ENCODE assay signal across 8 cellular contexts in the genomic region with DNA sequence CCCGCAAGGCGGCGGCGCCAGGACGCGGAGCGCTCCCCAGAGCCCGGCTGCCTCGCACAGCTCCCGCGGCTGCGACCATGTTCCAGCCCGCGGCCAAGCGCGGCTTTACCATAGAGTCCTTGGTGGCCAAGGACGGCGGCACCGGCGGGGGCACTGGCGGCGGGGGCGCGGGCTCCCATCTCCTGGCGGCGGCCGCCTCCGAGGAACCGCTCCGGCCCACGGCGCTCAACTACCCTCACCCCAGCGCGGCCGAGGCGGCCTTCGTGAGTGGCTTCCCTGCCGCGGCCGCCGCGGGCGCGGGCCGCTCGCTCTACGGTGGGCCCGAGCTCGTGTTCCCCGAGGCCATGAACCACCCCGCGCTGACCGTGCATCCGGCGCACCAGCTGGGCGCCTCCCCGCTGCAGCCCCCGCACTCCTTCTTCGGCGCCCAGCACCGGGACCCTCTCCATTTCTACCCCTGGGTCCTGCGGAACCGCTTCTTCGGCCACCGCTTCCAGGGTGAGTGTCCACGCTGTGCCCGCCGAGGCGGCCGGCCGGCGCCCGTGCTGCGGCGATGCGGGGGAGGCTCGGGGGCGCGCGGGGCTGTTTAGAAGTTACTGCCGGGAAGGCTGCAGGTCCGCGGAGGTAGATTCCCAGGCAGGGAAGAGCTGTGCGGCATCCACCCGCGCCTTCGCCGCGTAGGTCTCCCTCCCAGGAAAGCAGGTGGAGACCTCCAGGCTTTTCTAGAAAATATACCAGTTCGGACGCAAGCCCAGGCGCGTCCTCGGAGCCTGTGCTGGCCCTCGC. TPM values are rescaled to one million over a fixed set of nuclear protein-coding genes. Genes with fewer than 3 reads are reported as not detected.
DNase-seq lines count a peak whose midpoint lies in the region; ATAC-seq, FAIRE-seq and TF ChIP-seq lines count a peak whose summit lies in the region.

No MANE protein-coding gene starts in this region.

- peaks cover 5% of the 10 kb centered on the region for H3K4me1 Mint-ChIP-seq in activated T-helper 17 cell treated with anti-CD3 and anti-CD28 coated beads, Interleukin-2, amount 50 U/mL, for 72 hours

- no peak for ATAC-seq in HCT116
- peak; percentile 33 for ATAC-seq in activated T-helper 17 cell treated with anti-CD3 and anti-CD28 coated beads, Interleukin-2, amount 50 U/mL, for 72 hours (replicated peaks)

- no peak for FAIRE-seq in GM19239 (lab: Jason Lieb, UNC)

- H3K36me3 ChIP-seq in DOHH2 (ENCODE audit: control insufficient read depth, low read length) (no peaks in the 10 kb centered on the region), HCT116 (ENCODE audit: control insufficient read depth in 1 of 2, insufficient read depth in 2 of 2, low read length in 2 of 2) (no peaks in the 10 kb centered on the region), mesendoderm (ENCODE audit: control insufficient read depth, insufficient read depth, low read length) (no peaks in the 10 kb centered on the region)

- RAD21 ChIA-PET in HCT116 (lab: Charles Lee; ENCODE audit: low non-redundant PET in 1 of 2, low total read pairs in 2 of 2, uncharacterized antibody in 2 of 2, unreplicated experiment in 2 of 2) = no interaction called here

- CTCF ChIA-PET in HCT116 (lab: Charles Lee) = no interaction called here

- H3K4me3 Mint-ChIP-seq in activated T-helper 17 cell treated with anti-CD3 and anti-CD28 coated beads, Interleukin-2, amount 50 U/mL, for 72 hours = peak overlapping the region; percentile 48

- H3K36me3 Mint-ChIP-seq in activated T-helper 17 cell treated with anti-CD3 and anti-CD28 coated beads, Interleukin-2, amount 50 U/mL, for 72 hours (ENCODE audit: low read depth) = peaks cover 4% of the 10 kb centered on the region

- POLR2A ChIA-PET in HCT116 (lab: Charles Lee) = no interaction called here

- H3K4me3 ChIP-seq in DOHH2 (ENCODE audit: low read length) = no peak overlapping the region
- no peak overlapping the region for H3K4me3 ChIP-seq in HCT116 (replicated peaks in 1 of 2; ENCODE audit: low read depth in 1 of 2, low read length in 2 of 2)
- no peak overlapping the region for H3K4me3 ChIP-seq in mesendoderm (ENCODE audit: low read length)

- no peaks in the 10 kb centered on the region for H3K79me2 ChIP-seq in DOHH2 (ENCODE audit: control insufficient read depth, low read length)
- no peaks in the 10 kb centered on the region for H3K79me2 ChIP-seq in HCT116 (ENCODE audit: insufficient read depth, low read length)
- H3K79me2 ChIP-seq in mesendoderm (ENCODE audit: control insufficient read depth, insufficient read depth, low read length) = no peaks in the 10 kb centered on the region

- no peak overlapping the region for H3K27ac Mint-ChIP-seq in activated T-helper 17 cell treated with anti-CD3 and anti-CD28 coated beads, Interleukin-2, amount 50 U/mL, for 72 hours

- H3K9me3 Mint-ChIP-seq in activated T-helper 17 cell treated with anti-CD3 and anti-CD28 coated beads, Interleukin-2, amount 50 U/mL, for 72 hours = no peaks in the 10 kb centered on the region

- H3K9ac ChIP-seq in HCT116 (ENCODE audit: low read length) = no peak overlapping the region
- peak overlapping the region; percentile 62 for H3K9ac ChIP-seq in mesendoderm (ENCODE audit: low read length)

- H3K9me2 ChIP-seq in DOHH2 (replicated peaks; ENCODE audit: control insufficient read depth, low read length) = no peaks in the 10 kb centered on the region
- H3K9me2 ChIP-seq in HCT116 (ENCODE audit: insufficient read depth) = no peaks in the 10 kb centered on the region

- TF ChIP-seq RAD21 in HCT116 (IDR thresholded peaks at IDR 0.05; ENCODE audit: low read depth) = no peak

- H3K79me1 ChIP-seq in mesendoderm (ENCODE audit: low read length) = no peaks in the 10 kb centered on the region

- no CpG with 5 or more reads among the region's 95 CpGs for WGBS in mesendoderm (ENCODE audit: extremely low coverage, insufficient coverage, low lambda C conversion rate)

- H3K27ac ChIP-seq in DOHH2 (ENCODE audit: low read depth, low read length) = no peak overlapping the region
- no peak overlapping the region for H3K27ac ChIP-seq in HCT116 (ENCODE audit: low read depth, low read length)
- H3K27ac ChIP-seq in mesendoderm (ENCODE audit: low read depth, low read length) = no peak overlapping the region

- no peak overlapping the region for H2BK5ac ChIP-seq in mesendoderm (ENCODE audit: low read length)

- H4K20me1 ChIP-seq in DOHH2 (ENCODE audit: control insufficient read depth, insufficient read depth, low read depth, low read length) (no peaks in the 10 kb centered on the region; the same call in 1 of the 2 replicates), HCT116 (ENCODE audit: insufficient read depth) (no peaks in the 10 kb centered on the region)

- peaks cover 61% of the 10 kb centered on the region for H3K27me3 Mint-ChIP-seq in activated T-helper 17 cell treated with anti-CD3 and anti-CD28 coated beads, Interleukin-2, amount 50 U/mL, for 72 hours

- H2BK120ac ChIP-seq in mesendoderm (ENCODE audit: low read depth, low read length) = no peak overlapping the region

- H2AFZ ChIP-seq in HCT116 (ENCODE audit: low read depth, low read length, poor library complexity, severe bottlenecking) = no peak overlapping the region

- H3K4ac ChIP-seq in mesendoderm (ENCODE audit: low read depth, low read length) = no peak overlapping the region

- H2AK5ac ChIP-seq in mesendoderm (ENCODE audit: low read length) = no peak overlapping the region

- H3K9me3 ChIP-seq in DOHH2 (ENCODE audit: control insufficient read depth, insufficient read depth, low read length) (no peaks in the 10 kb centered on the region), HCT116 (ENCODE audit: control insufficient read depth in 1 of 2, insufficient read depth in 1 of 2, low read depth in 1 of 2, low read length in 2 of 2) (no peaks in the 10 kb centered on the region)

- TF ChIP-seq CTCF in DOHH2 (IDR thresholded peaks at IDR 0.05; ENCODE audit: low read depth, low read length, poor library complexity, severe bottlenecking) (no peak), HCT116 (IDR thresholded peaks at IDR 0.05 in 2 of 3, conservative IDR thresholded peaks at IDR 0.05 in 1 of 3; ENCODE audit: borderline replicate concordance in 1 of 3, insufficient read depth in 1 of 3, low read depth in 2 of 3, low read length in 2 of 3) (no peak)

- H4K5ac ChIP-seq in mesendoderm (ENCODE audit: low read length) = no peak overlapping the region

- no peak overlapping the region for H3K18ac ChIP-seq in mesendoderm (ENCODE audit: low read length)

- H3F3A ChIP-seq in DOHH2 (ENCODE audit: control insufficient read depth, insufficient read depth) = no peaks in the 10 kb centered on the region

- H3K4me1 ChIP-seq in DOHH2 (ENCODE audit: control insufficient read depth, low read length) (peaks cover 16% of the 10 kb centered on the region), HCT116 (ENCODE audit: control insufficient read depth in 1 of 2, insufficient read depth in 2 of 2, low read length in 2 of 2) (peaks cover 12 to 28% of the 10 kb centered on the region in 2 experiments), mesendoderm (ENCODE audit: control insufficient read depth, low read depth, low read length) (peaks cover 12% of the 10 kb centered on the region)

- H3K4me2 ChIP-seq in DOHH2 (ENCODE audit: low read length) (peak overlapping the region; percentile 52; the same call in 1 of the 2 replicates), HCT116 (ENCODE audit: low read length) (peak overlapping the region; percentile 77), mesendoderm (ENCODE audit: low read length) (peak overlapping the region; percentile 66)

- BruUV-seq in HCT116 (replicated peaks; lab: Mats Ljungman, UMichigan) = no TSS peak

- peak overlapping the region; percentile 80 for H3K56ac ChIP-seq in mesendoderm (ENCODE audit: low read length)

- intact Hi-C loops in HCT116 (cut with micrococcal nuclease) (loop anchor here (2.0 kb wide), 1 partner anchor 31 kb away; a partner anchor contains a TSS), posterior vena cava (cut with DNase I) (no loop called here)

- peaks cover 86% of the 10 kb centered on the region for H3K27me3 ChIP-seq in DOHH2 (ENCODE audit: control insufficient read depth, low read length)
- no peaks in the 10 kb centered on the region for H3K27me3 ChIP-seq in HCT116 (ENCODE audit: insufficient read depth, low read length)
- H3K27me3 ChIP-seq in mesendoderm (ENCODE audit: insufficient read depth, low read length, poor library complexity) = peaks cover 62% of the 10 kb centered on the region

- no peak for TF ChIP-seq POLR2A in HCT116 (IDR thresholded peaks at IDR 0.05; ENCODE audit: borderline replicate concordance, extremely low read depth, insufficient read depth, insufficient read length)

- H4K8ac ChIP-seq in mesendoderm (ENCODE audit: low read depth, low read length) = no peak overlapping the region

- DNase-seq in HCT116 (ENCODE audit: low read depth, low spot score) = no peak
- peak; percentile 41 for DNase-seq in mesendoderm
- no peak for DNase-seq in GM19239 (ENCODE audit: insufficient read length, low spot score)
- no peak for DNase-seq in stimulated activated CD4-positive, alpha-beta T cell treated with anti-CD3 and anti-CD28 coated beads, Interleukin-2, amount 100 ng/mL, for 48 hours
- no peak for DNase-seq in DMS79 treated with DMSO at 0.1 percent for 48 hours (lab: John Stamatoyannopoulos, UW)
- DNase-seq in posterior vena cava (ENCODE audit: low spot score) = no peak

- H2BK15ac ChIP-seq in mesendoderm (replicated peaks; ENCODE audit: low read depth) = no peak overlapping the region

- no peak overlapping the region for H3K23ac ChIP-seq in mesendoderm (ENCODE audit: low read length)

RNA-seq across cellular contexts. Expression of a gene that starts 0.7 kb away (rescaled TPM):
- total RNA-seq in HCT116 (2021; ENCODE audit: unreplicated experiment) = 3.1 TPM
- 0.87 and 0.98 TPM in 2 replicates for polyA plus RNA-seq in HCT116 (2012)
- total RNA-seq in activated T-helper 17 cell treated with anti-CD3 and anti-CD28 coated beads, Interleukin-2, amount 50 U/mL, for 72 hours = not detected
- 0.15 TPM for polyA plus RNA-seq in mesendoderm (2013, experiment 1 of 2)
- polyA plus RNA-seq in mesendoderm (2013, experiment 2 of 2) = 0.35 TPM
- not detected for total RNA-seq in posterior vena cava

RNA-seq across cellular contexts. Expression of a gene that starts 30.9 kb away (rescaled TPM):
- total RNA-seq in HCT116 (2021; ENCODE audit: unreplicated experiment) (66.9 TPM), posterior vena cava (10 to 100 TPM; 14.3 to 15.7 TPM)
- 50.7 and 52.4 TPM in 2 replicates for polyA plus RNA-seq in HCT116 (2012)
- 10 to 100 TPM in 1 of 2 donors, 1 to 10 TPM in 1; 5.2 to 12.9 TPM for total RNA-seq in activated T-helper 17 cell treated with anti-CD3 and anti-CD28 coated beads, Interleukin-2, amount 50 U/mL, for 72 hours
- 2.6 TPM for polyA plus RNA-seq in mesendoderm (2013, experiment 1 of 2)
- 2.6 TPM for polyA plus RNA-seq in mesendoderm (2013, experiment 2 of 2)
